ENCODE assay signal across 15 cellular contexts in the genomic region with DNA sequence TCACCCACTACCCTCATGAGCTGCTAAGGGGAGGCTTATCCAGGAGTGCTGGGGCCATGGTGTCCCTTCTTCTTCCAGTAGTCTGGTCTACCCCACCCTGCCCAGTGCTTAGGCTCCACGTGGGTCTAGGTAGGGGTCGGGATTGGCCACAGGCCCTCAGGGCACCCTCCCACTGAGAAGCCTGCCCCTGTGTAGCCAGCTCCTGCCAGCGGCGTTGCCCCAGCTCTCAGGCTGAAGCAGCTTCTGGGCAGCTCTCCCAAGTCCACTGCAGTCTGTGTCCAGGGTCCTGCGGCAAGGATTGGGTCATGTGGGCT. TPM values are rescaled to one million over a fixed set of nuclear protein-coding genes. Genes with fewer than 3 reads are reported as not detected.
A peak's percentile ranks its signal among the peaks of the same experiment; 100 is the strongest.
DNase-seq lines count a peak whose midpoint lies in the region; ATAC-seq, FAIRE-seq and TF ChIP-seq lines count a peak whose summit lies in the region.
"Had no signal": no experiment of that assay in that cellular context is flagged by ENCODE, and none has a peak within 500 bp of the region (broad histone marks: within the 10 kb centered on the region; RNA-seq: fewer than 3 reads in every experiment).

No MANE protein-coding gene starts in this region.

- no peak for TF ChIP-seq EP300 in GM12878 (IDR thresholded peaks at IDR 0.05; ENCODE audit: borderline replicate concordance in 1 of 2, control insufficient read depth in 1 of 2, low read depth in 2 of 2, low read length in 2 of 2)

- H3K36me3 Mint-ChIP-seq in natural killer cell treated with Interleukin-12 subunit alpha and Interleukin-12 subunit beta and Interleukin-15 and Interleukin-18, amount 100 ng/mL, for 72 hours = no peaks in the 10 kb centered on the region
- H3K36me3 Mint-ChIP-seq in nephron progenitor cell (ENCODE audit: low read depth) = no peaks in the 10 kb centered on the region

- peak; percentile 76 for ATAC-seq in HCT116
- peak; percentile 75 for ATAC-seq in GM12878
- peak; percentile 14 to 15 for ATAC-seq in natural killer cell treated with Interleukin-12 subunit alpha and Interleukin-12 subunit beta and Interleukin-15 and Interleukin-18, amount 100 ng/mL, for 72 hours
- no peak for ATAC-seq in GM21786 (IDR thresholded peaks at IDR 0.05; ENCODE audit: unreplicated experiment)

- TF ChIP-seq CTCF in HCT116 (IDR thresholded peaks at IDR 0.05 in 2 of 3, conservative IDR thresholded peaks at IDR 0.05 in 1 of 3; ENCODE audit: borderline replicate concordance in 1 of 3, insufficient read depth in 1 of 3, low read depth in 2 of 3, low read length in 2 of 3) = no peak
- TF ChIP-seq CTCF in GM12878 (IDR thresholded peaks at IDR 0.05 in 2 of 3, conservative IDR thresholded peaks at IDR 0.05 in 1 of 3; ENCODE audit: control insufficient read depth in 2 of 3, extremely low read depth in 1 of 3, insufficient read depth in 1 of 3, low read depth in 3 of 3, low read length in 3 of 3) = no peak
- TF ChIP-seq CTCF in nephron progenitor cell (IDR thresholded peaks at IDR 0.05) = no peak

- POLR2A ChIA-PET in HCT116 (lab: Charles Lee) (no interaction called here), GM12878 (lab: Charles Lee) (interaction anchor here (1.1 kb wide), 1 partner anchor 10 kb away, joined by 3 read pairs; no protein-coding TSS in a partner anchor)

- CTCF ChIA-PET in HCT116 (lab: Charles Lee) = interaction anchor here (0.7 to 2.1 kb wide), 10 partner anchors 9 to 374 kb away, joined by 3 to 12 read pairs (median 4); partner anchors contain the start of gene LMO1
- CTCF ChIA-PET in GM12878 (lab: Yijun Ruan, JAX) = interaction anchor here (0.6 to 5.5 kb wide), 21 partner anchors 9 to 767 kb away, joined by 3 to 132 read pairs (median 5); partner anchors contain the start of gene LMO1

- H4K20me1 ChIP-seq in HCT116 (ENCODE audit: insufficient read depth) (no peaks in the 10 kb centered on the region), GM12878 (ENCODE audit: control insufficient read depth, insufficient read depth) (no peaks in the 10 kb centered on the region)

- RAD21 ChIA-PET in HCT116 (lab: Charles Lee; ENCODE audit: low non-redundant PET in 1 of 2, low total read pairs in 2 of 2, uncharacterized antibody in 2 of 2, unreplicated experiment in 2 of 2) (interaction anchor here in 1 of 2 experiments (0.7 kb wide), 1 partner anchor 71 kb away, joined by 3 read pairs; the partner anchor contains the start of gene LMO1), GM12878 (lab: Charles Lee; ENCODE audit: unreplicated experiment) (interaction anchor here (0.8 to 3.0 kb wide), 9 partner anchors 10 to 374 kb away, joined by 3 to 33 read pairs (median 5); partner anchors contain the start of gene LMO1)

- TF ChIP-seq POLR2A in HCT116 (IDR thresholded peaks at IDR 0.05; ENCODE audit: borderline replicate concordance, extremely low read depth, insufficient read depth, insufficient read length) (no peak), GM12878 (IDR thresholded peaks at IDR 0.05; ENCODE audit: low read depth, low read length) (no peak)

- H3K4me1 Mint-ChIP-seq in natural killer cell treated with Interleukin-12 subunit alpha and Interleukin-12 subunit beta and Interleukin-15 and Interleukin-18, amount 100 ng/mL, for 72 hours (ENCODE audit: low read depth in 2 of 2) = no peaks in the 10 kb centered on the region
- H3K4me1 Mint-ChIP-seq in nephron progenitor cell = no peaks in the 10 kb centered on the region
- H3K4me1 Mint-ChIP-seq: activated CD4-positive, alpha-beta memory T cell treated with anti-CD3 and anti-CD28 coated beads, Interleukin-2, amount 10 ng/mL, durations not matched to agents 7 days and 5 days had no signal

- H3K27me3 Mint-ChIP-seq in natural killer cell treated with Interleukin-12 subunit alpha and Interleukin-12 subunit beta and Interleukin-15 and Interleukin-18, amount 100 ng/mL, for 72 hours = peaks cover 25 to 29% of the 10 kb centered on the region in 2 donors
- H3K27me3 Mint-ChIP-seq in nephron progenitor cell (ENCODE audit: low read depth, poor library complexity) = peaks cover 10% of the 10 kb centered on the region

- no peaks in the 10 kb centered on the region for H3K9me2 ChIP-seq in HCT116 (ENCODE audit: insufficient read depth)

- H3K27me3 ChIP-seq in HCT116 (ENCODE audit: insufficient read depth, low read length) (peaks cover 19% of the 10 kb centered on the region), GM12878 (replicated peaks in 1 of 2; ENCODE audit: control insufficient read depth in 2 of 2, insufficient read depth in 2 of 2, low read length in 1 of 2) (no peaks in the 10 kb centered on the region; a peak in 1 of 4 replicates)

- H3K79me2 ChIP-seq in HCT116 (ENCODE audit: insufficient read depth, low read length) = no peaks in the 10 kb centered on the region
- H3K79me2 ChIP-seq in GM12878 (ENCODE audit: control insufficient read depth, insufficient read depth, low read length) = no peaks in the 10 kb centered on the region

- no peak overlapping the region for H3K9ac ChIP-seq in HCT116 (ENCODE audit: low read length)
- H3K9ac ChIP-seq in GM12878 (ENCODE audit: control insufficient read depth, insufficient read depth, low read length) = no peak overlapping the region

- no peaks in the 10 kb centered on the region for H3K36me3 ChIP-seq in HCT116 (ENCODE audit: control insufficient read depth in 1 of 2, insufficient read depth in 2 of 2, low read length in 2 of 2)
- no peaks in the 10 kb centered on the region for H3K36me3 ChIP-seq in GM12878 (ENCODE audit: control insufficient read depth in 2 of 2, insufficient read depth in 2 of 2, low read length in 1 of 2)
- H3K36me3 ChIP-seq: tibial artery had no signal

- no peak overlapping the region for H3K27ac Mint-ChIP-seq in natural killer cell treated with Interleukin-12 subunit alpha and Interleukin-12 subunit beta and Interleukin-15 and Interleukin-18, amount 100 ng/mL, for 72 hours
- no peak overlapping the region for H3K27ac Mint-ChIP-seq in nephron progenitor cell
- H3K27ac Mint-ChIP-seq: activated CD4-positive, alpha-beta memory T cell treated with anti-CD3 and anti-CD28 coated beads, Interleukin-2, amount 10 ng/mL, durations not matched to agents 7 days and 5 days; T-helper 17 cell had no signal

- in situ Hi-C loops in GM12878 (cut with MboI) = no loop called here

- H3K4me1 ChIP-seq in HCT116 (ENCODE audit: control insufficient read depth in 1 of 2, insufficient read depth in 2 of 2, low read length in 2 of 2) (no peaks in the 10 kb centered on the region), GM12878 (ENCODE audit: control insufficient read depth, insufficient read depth, low read length) (no peaks in the 10 kb centered on the region)
- H3K4me1 ChIP-seq: Caco-2, tibial artery had no signal

- no peak for FAIRE-seq in GM12878 (lab: Jason Lieb, UNC)

- intact Hi-C loops in HCT116 (cut with micrococcal nuclease) = loop anchor here (1.0 kb wide), 1 partner anchor 373 kb away; no protein-coding TSS in a partner anchor
- intact Hi-C loops in GM12878 (cut with micrococcal nuclease; ENCODE audit: unreplicated experiment) = loop anchor here (1.0 to 5.0 kb wide), 3 partner anchors 16 to 373 kb away; partner anchors contain the start of gene LMO1

- no peaks in the 10 kb centered on the region for H3K9me3 Mint-ChIP-seq in natural killer cell treated with Interleukin-12 subunit alpha and Interleukin-12 subunit beta and Interleukin-15 and Interleukin-18, amount 100 ng/mL, for 72 hours
- H3K9me3 Mint-ChIP-seq in nephron progenitor cell = no peaks in the 10 kb centered on the region
- H3K9me3 Mint-ChIP-seq: activated CD4-positive, alpha-beta memory T cell treated with anti-CD3 and anti-CD28 coated beads, Interleukin-2, amount 10 ng/mL, durations not matched to agents 7 days and 5 days had no signal

- WGBS in GM12878 (ENCODE audit: insufficient coverage, insufficient replicate concordance, low lambda C conversion rate, missing lambda C conversion rate) = 32% methylated on average over 5 of the region's 5 CpGs

- no peaks in the 10 kb centered on the region for H3K9me3 ChIP-seq in HCT116 (ENCODE audit: control insufficient read depth in 1 of 2, insufficient read depth in 1 of 2, low read depth in 1 of 2, low read length in 2 of 2)
- no peaks in the 10 kb centered on the region for H3K9me3 ChIP-seq in GM12878 (replicated peaks; ENCODE audit: control insufficient read depth, insufficient read depth, low read length)
- H3K9me3 ChIP-seq: Caco-2, tibial artery had no signal

- H2AFZ ChIP-seq in HCT116 (ENCODE audit: low read depth, low read length, poor library complexity, severe bottlenecking) (no peak overlapping the region), GM12878 (ENCODE audit: control insufficient read depth, low read depth, low read length) (no peak overlapping the region)

- H3K4me3 ChIP-seq in HCT116 (replicated peaks in 1 of 2; ENCODE audit: low read depth in 1 of 2, low read length in 2 of 2) (no peak overlapping the region), GM12878 (no peak overlapping the region)
- H3K4me3 ChIP-seq: lung, tibial artery had no signal

- BruUV-seq in HCT116 (replicated peaks; lab: Mats Ljungman, UMichigan) = no TSS peak
- BruUV-seq in GM12878 (replicated peaks; lab: Mats Ljungman, UMichigan) = no TSS peak

- H3K4me3 Mint-ChIP-seq in natural killer cell treated with Interleukin-12 subunit alpha and Interleukin-12 subunit beta and Interleukin-15 and Interleukin-18, amount 100 ng/mL, for 72 hours = no peak overlapping the region
- no peak overlapping the region for H3K4me3 Mint-ChIP-seq in nephron progenitor cell
- H3K4me3 Mint-ChIP-seq: activated CD4-positive, alpha-beta memory T cell treated with anti-CD3 and anti-CD28 coated beads, Interleukin-2, amount 10 ng/mL, durations not matched to agents 7 days and 5 days; T-helper 17 cell had no signal

- TF ChIP-seq RAD21 in HCT116 (IDR thresholded peaks at IDR 0.05; ENCODE audit: low read depth) (no peak), GM12878 (IDR thresholded peaks at IDR 0.05; ENCODE audit: insufficient read depth, low read depth, low read length) (no peak)

- H3K4me2 ChIP-seq in HCT116 (ENCODE audit: low read length) = no peak overlapping the region
- H3K4me2 ChIP-seq in GM12878 (ENCODE audit: control insufficient read depth, insufficient read depth) = no peak overlapping the region

- DNase-seq in NCI-H146 (lab: John Stamatoyannopoulos, UW) = peak; percentile 69
- no peak for DNase-seq in NCI-H146 treated with DMSO at 0.1 percent for 48 hours (lab: John Stamatoyannopoulos, UW; ENCODE audit: unreplicated experiment)
- DNase-seq in HCT116 (ENCODE audit: low read depth, low spot score) = no peak
- DNase-seq in GM12878 (ENCODE audit: low read depth, low spot score) = no peak
- DNase-seq in natural killer cell treated with Interleukin-12 subunit alpha and Interleukin-12 subunit beta and Interleukin-15 and Interleukin-18, amount 100 ng/mL, for 72 hours (ENCODE audit: low spot score) = no peak
- DNase-seq in nephron progenitor cell = no peak
- DNase-seq in UCSD-AML1 (lab: John Stamatoyannopoulos, UW; ENCODE audit: unreplicated experiment) = no peak

- SMC1A ChIA-PET in GM12878 (lab: Charles Lee; ENCODE audit: uncharacterized antibody, unreplicated experiment) = interaction anchor here (0.9 to 2.7 kb wide), 7 partner anchors 10 to 374 kb away, joined by 3 to 28 read pairs (median 13); partner anchors contain the start of gene LMO1

- H3K27ac ChIP-seq in HCT116 (ENCODE audit: low read depth, low read length) (no peak overlapping the region), GM12878 (ENCODE audit: control insufficient read depth, insufficient read depth) (no peak overlapping the region)
- H3K27ac ChIP-seq: tibial artery had no signal

RNA-seq across cellular contexts. Expression of gene RIC3, which starts 24.0 kb away (rescaled TPM):
- total RNA-seq in HCT116 (2021; ENCODE audit: unreplicated experiment) (not detected), GM12878 (2014; rRNA removed) (1.9 and 2.0 TPM in 2 replicates), GM12878 (2014; rRNA removed; fragmentation: Illumina TruSeq; extraction: Trizol) (2.3 and 2.8 TPM in 2 replicates), GM12878 (2021) (2.1 and 2.9 TPM in 2 replicates)
- polyA plus RNA-seq in HCT116 (2012) = not detected in 2 replicates
- total RNA-seq in GM12878 (2013; cell fraction: nucleolus; rRNA removed) = 48.5 and 51.5 TPM in 2 replicates
- polyA plus RNA-seq in GM12878 (2011; ENCODE audit: low read depth) = 2.9 TPM
- polyA plus RNA-seq in GM12878 (2011; rRNA removed) (8.9 and 13.0 TPM in 2 replicates), GM12878 (2014; fragmentation: Illumina TruSeq; extraction: Trizol) (3.2 and 4.7 TPM in 2 replicates), GM12878 (2014; fragmentation: Nextera tagmentation; extraction: Ambion mirVana) (1 to 10 TPM in 1 of 2 experiments, under 1 TPM in 1; 0.90 to 1.3 TPM), GM12878 (2014; rRNA removed) (4.1 and 4.2 TPM in 2 replicates), GM12878 (2016; fragmentation: Nextera tagmentation; extraction: Ambion mirVana) (1 to 10 TPM; 1.4 to 1.9 TPM)
- 2.9 and 4.0 TPM in 2 replicates for polyA plus RNA-seq in GM12878 (2011; cell fraction: cytosol; rRNA removed)
- 32.9 and 33.1 TPM in 2 replicates for polyA plus RNA-seq in GM12878 (2011; cell fraction: nucleus; rRNA removed)
- 2.6 and 3.7 TPM in 2 replicates for polyA plus RNA-seq in GM12878 (2012)
- 3.8 and 5.6 TPM in 2 replicates for polyA minus RNA-seq in GM12878 (2011; rRNA and poly(A)+ RNA removed)
- polyA minus RNA-seq in GM12878 (2011; cell fraction: cytosol; rRNA and poly(A)+ RNA removed) = 1.8 TPM in 1 of 2 replicates, not detected in the other
- polyA minus RNA-seq in GM12878 (2011; cell fraction: nucleus; rRNA and poly(A)+ RNA removed) = 12.5 and 17.4 TPM in 2 replicates
- 1 to 10 TPM; 1.4 to 4.3 TPM for total RNA-seq in natural killer cell treated with Interleukin-12 subunit alpha and Interleukin-12 subunit beta and Interleukin-15 and Interleukin-18, amount 100 ng/mL, for 72 hours
- total RNA-seq: Caco-2, OCI-LY7, osteoblast had no signal
